Comparison of ENCODE assay signal across 8 cellular contexts in genomic region chr11:35144103-35144741, GRCh38. TPM values are rescaled to one million over a fixed set of nuclear protein-coding genes. Genes with fewer than 3 reads are reported as not detected.
A peak's percentile ranks its signal among the peaks of the same experiment; 100 is the strongest.
DNase-seq lines count a peak whose midpoint lies in the region; ATAC-seq, FAIRE-seq and TF ChIP-seq lines count a peak whose summit lies in the region.

No MANE protein-coding gene starts in this region.

- H3K9me3 Mint-ChIP-seq in astrocyte (ENCODE audit: unreplicated experiment) (no peaks in the 10 kb centered on the region), natural killer cell (no peaks in the 10 kb centered on the region), GM23338 (no peaks in the 10 kb centered on the region), endothelial cell (ENCODE audit: unreplicated experiment) (no peaks in the 10 kb centered on the region)

- H2AFZ ChIP-seq in astrocyte (ENCODE audit: low read depth, low read length) (no peak overlapping the region), GM23338 (no peak overlapping the region)

- TF ChIP-seq CTCF in astrocyte (IDR thresholded peaks at IDR 0.05; ENCODE audit: insufficient read depth, low read depth, low read length) (no peak), natural killer cell (IDR thresholded peaks at IDR 0.05) (no peak), GM23338 (conservative IDR thresholded peaks at IDR 0.05; ENCODE audit: low read depth in 2 of 2) (no peak), endothelial cell (IDR thresholded peaks at IDR 0.05; ENCODE audit: unreplicated experiment) (no peak)

- H3K27ac Mint-ChIP-seq in astrocyte (ENCODE audit: unreplicated experiment) (no peak overlapping the region), natural killer cell (peak overlapping the region; percentile 86 to 88), GM23338 (no peak overlapping the region), endothelial cell (ENCODE audit: unreplicated experiment) (no peak overlapping the region)

- peak; percentile 5 for FAIRE-seq in astrocyte (lab: Jason Lieb, UNC)

- no peaks in the 10 kb centered on the region; the same call in 1 of the 2 replicates for H3K9me2 ChIP-seq in GM23338 (ENCODE audit: insufficient read depth)

- H3K4me1 Mint-ChIP-seq in astrocyte (ENCODE audit: low read depth, unreplicated experiment) (peaks cover 40% of the 10 kb centered on the region), natural killer cell (peaks cover 87 to 92% of the 10 kb centered on the region in 2 donors), GM23338 (peaks cover 9% of the 10 kb centered on the region), endothelial cell (ENCODE audit: unreplicated experiment) (peaks cover 27% of the 10 kb centered on the region)

- H3K4me1 ChIP-seq in astrocyte (ENCODE audit: insufficient read depth, low read length) (peaks cover 53% of the 10 kb centered on the region), GM23338 (ENCODE audit: insufficient read depth) (0 out of 2 replicates have a peak, but pooled peaks cover 13% of the 10 kb centered on the region)

- H3K4me3 Mint-ChIP-seq in astrocyte (ENCODE audit: unreplicated experiment) (no peak overlapping the region), natural killer cell (peak overlapping the region; percentile 83), GM23338 (no peak overlapping the region), endothelial cell (ENCODE audit: unreplicated experiment) (no peak overlapping the region)

- peak; percentile 60 for ATAC-seq in GM18909 (IDR thresholded peaks at IDR 0.05; ENCODE audit: poor library complexity, unreplicated experiment)
- peak; percentile 49 for ATAC-seq in HG03095 (IDR thresholded peaks at IDR 0.05; ENCODE audit: unreplicated experiment)
- ATAC-seq in natural killer cell = peak; percentile 49 to 71 (median 59)
- ATAC-seq in GM23338 = no peak

- H3K36me3 ChIP-seq in astrocyte (ENCODE audit: insufficient read depth, low read length) (peaks cover 12% of the 10 kb centered on the region), GM23338 (ENCODE audit: insufficient read depth) (no peaks in the 10 kb centered on the region)

- DNase-seq in 8988T (peak; percentile 43), RPMI8226 (peak; percentile 54), astrocyte (ENCODE audit: low read depth) (peak; percentile 84), natural killer cell (peak; percentile 46), GM23338 (ENCODE audit: low spot score) (no peak), endothelial cell (ENCODE audit: low spot score) (no peak)

- H3K9ac ChIP-seq in astrocyte (ENCODE audit: low read length) = peak overlapping the region; percentile 73

- H3K36me3 Mint-ChIP-seq in astrocyte (ENCODE audit: low read depth, unreplicated experiment) = peaks cover 2% of the 10 kb centered on the region
- no peaks in the 10 kb centered on the region for H3K36me3 Mint-ChIP-seq in natural killer cell
- no peaks in the 10 kb centered on the region for H3K36me3 Mint-ChIP-seq in GM23338 (ENCODE audit: low read depth)
- peaks cover 11% of the 10 kb centered on the region for H3K36me3 Mint-ChIP-seq in endothelial cell (ENCODE audit: low read depth, unreplicated experiment)

- H3K79me2 ChIP-seq in astrocyte (ENCODE audit: insufficient read depth, low read length) (peaks cover 99% of the 10 kb centered on the region), GM23338 (replicated peaks; ENCODE audit: insufficient read depth) (no peaks in the 10 kb centered on the region)

- H3K27me3 ChIP-seq in astrocyte (ENCODE audit: insufficient read depth, low read length) = no peaks in the 10 kb centered on the region
- H3K27me3 ChIP-seq in GM23338 (ENCODE audit: insufficient read depth) = peaks cover 21% of the 10 kb centered on the region

- no peaks in the 10 kb centered on the region for H3K9me3 ChIP-seq in astrocyte (ENCODE audit: insufficient read depth, low read depth, low read length)

- H3F3A ChIP-seq in GM23338 (replicated peaks; ENCODE audit: low read depth) = no peaks in the 10 kb centered on the region

- H3K4me3 ChIP-seq in astrocyte (ENCODE audit: insufficient read depth, low read depth, low read length) = peak overlapping the region; percentile 91
- H3K4me3 ChIP-seq in GM23338 = no peak overlapping the region

- H3K4me2 ChIP-seq in astrocyte (ENCODE audit: low read length) (peak overlapping the region; percentile 95), GM23338 (no peak overlapping the region)

- H3K27ac ChIP-seq in astrocyte (ENCODE audit: low read depth, low read length) = peak overlapping the region; percentile 94
- no peak overlapping the region for H3K27ac ChIP-seq in GM23338 (ENCODE audit: low read depth)

- peaks cover 92% of the 10 kb centered on the region for H4K20me1 ChIP-seq in astrocyte (ENCODE audit: insufficient read depth, low read length)
- peaks cover 6% of the 10 kb centered on the region; the same call in 1 of the 2 replicates for H4K20me1 ChIP-seq in GM23338 (replicated peaks; ENCODE audit: insufficient read depth)

- H3K27me3 Mint-ChIP-seq in astrocyte (ENCODE audit: low read depth, unreplicated experiment) (no peaks in the 10 kb centered on the region), natural killer cell (ENCODE audit: low read depth in 2 of 2) (no peaks in the 10 kb centered on the region), GM23338 (ENCODE audit: insufficient read depth, low read depth, poor library complexity) (peaks cover 16% of the 10 kb centered on the region), endothelial cell (ENCODE audit: unreplicated experiment) (no peaks in the 10 kb centered on the region)

- intact Hi-C loops in natural killer cell (cut with micrococcal nuclease) = loop anchor here (2.0 to 5.0 kb wide), 4 partner anchors 61 to 147 kb away; no protein-coding TSS in a partner anchor

TF ChIP-seq in GM23338, 12 proteins besides CTCF, POLR2A, EP300 and RAD21 (continues in another document):
- no peak for TF ChIP-seq CREB1 (CRISPR knock-in tag; IDR thresholded peaks at IDR 0.05; ENCODE audit: low read depth)
- TF ChIP-seq EZH2 (IDR thresholded peaks at IDR 0.05; ENCODE audit: low read depth, unreplicated experiment) = no peak
- no peak for TF ChIP-seq ZNF331 (CRISPR knock-in tag; IDR thresholded peaks at IDR 0.05; ENCODE audit: low read depth)
- TF ChIP-seq STAT1 (IDR thresholded peaks at IDR 0.05; ENCODE audit: unreplicated experiment) = no peak
- no peak for TF ChIP-seq EZH2phosphoT487 (IDR thresholded peaks at IDR 0.05; ENCODE audit: unreplicated experiment)
- no peak for TF ChIP-seq ETS1 (IDR thresholded peaks at IDR 0.05)
- TF ChIP-seq REST (IDR thresholded peaks at IDR 0.05; ENCODE audit: unreplicated experiment) = no peak
- TF ChIP-seq JUNB (IDR thresholded peaks at IDR 0.05; ENCODE audit: unreplicated experiment) = no peak

RNA-seq across cellular contexts. Expression of gene CD44, which starts 5.3 kb away (rescaled TPM):
- total RNA-seq in astrocyte (148 and 154 TPM in 2 replicates), natural killer cell (100 to 1,000 TPM; 354 to 638 (median 490) TPM), endothelial cell (ENCODE audit: unreplicated experiment) (155 TPM)
- 8.3 and 10.1 TPM in 2 replicates for total RNA-seq in GM23338 (2014; rRNA removed; shearing (Covaris generic))
- polyA plus RNA-seq in GM23338 (2016; fragmentation: Nextera tagmentation; extraction: Ambion mirVana) = 3.8 and 4.0 TPM in 2 replicates

Comparison
In these comparisons a context has a peak if more than half of its experiments do, and no peak if none do; other contexts are left out.
1. DNase-seq: peak in 8988T (single experiment), RPMI8226 (single experiment), astrocyte (single experiment) and natural killer cell (single experiment); none in GM23338 (single experiment) and endothelial cell (single experiment).
2. H3K27ac Mint-ChIP-seq: peak in natural killer cell (2 of 2); none in astrocyte (single experiment), GM23338 (single experiment) and endothelial cell (single experiment).
3. RNA of gene CD44, which starts 5.3 kb away (total RNA-seq): 354 to 638 TPM in natural killer cell, 155 TPM in endothelial cell (single experiment) and 148 to 154 TPM in astrocyte; 8.3 to 10.1 TPM in GM23338; every median in the first group is over 10 times any median in the second.